Comparison of ENCODE assay signal across 8 cellular contexts in genomic region chr18:74496508-74497307, GRCh38. TPM values are rescaled to one million over a fixed set of nuclear protein-coding genes. Genes with fewer than 3 reads are reported as not detected.
A peak's percentile ranks its signal among the peaks of the same experiment; 100 is the strongest.
DNase-seq lines count a peak whose midpoint lies in the region; ATAC-seq, FAIRE-seq and TF ChIP-seq lines count a peak whose summit lies in the region.

No MANE protein-coding gene starts in this region.

- peak overlapping the region; percentile 88 for H2AFZ ChIP-seq in keratinocyte (ENCODE audit: control insufficient read depth, low read length)

- peak overlapping the region; percentile 90 for H3K9ac ChIP-seq in keratinocyte (ENCODE audit: control insufficient read depth, extremely low read depth, insufficient read depth, low read length)

- H3K4me3 ChIP-seq in breast epithelium (peak overlapping the region; percentile 78 to 92 (median 89)), keratinocyte (ENCODE audit: control insufficient read depth in 2 of 3, extremely low read depth in 1 of 3, insufficient read depth in 2 of 3, low read depth in 1 of 3, low read length in 3 of 3) (peak overlapping the region; percentile 82 to 89 (median 83))

- H3K79me2 ChIP-seq in keratinocyte (ENCODE audit: control insufficient read depth, insufficient read depth, low read length) = peaks cover 41% of the 10 kb centered on the region

- no peaks in the 10 kb centered on the region for H3K4me1 ChIP-seq in breast epithelium
- peaks cover 31% of the 10 kb centered on the region for H3K4me1 ChIP-seq in keratinocyte (ENCODE audit: control insufficient read depth, extremely low read depth, insufficient read depth, low read length)

- TF ChIP-seq CTCF in breast epithelium (IDR thresholded peaks at IDR 0.05) (peak in 1 of 3 donors; percentile 28), keratinocyte (optimal IDR thresholded peaks at IDR 0.05 in 1 of 3, IDR thresholded peaks at IDR 0.05 in 1 of 3, conservative IDR thresholded peaks at IDR 0.05 in 1 of 3; ENCODE audit: extremely low read depth in 1 of 3, insufficient read depth in 2 of 3, low read length in 3 of 3) (peak in 2 of 3 experiments; percentile 4 to 11)

- H4K20me1 ChIP-seq in keratinocyte (ENCODE audit: control insufficient read depth, extremely low read depth, insufficient read depth, low read length) = no peaks in the 10 kb centered on the region

- H3K27ac ChIP-seq in breast epithelium = peak overlapping the region; percentile 97 to 98
- H3K27ac ChIP-seq in keratinocyte (ENCODE audit: control insufficient read depth, insufficient read depth, low read length) = peak overlapping the region; percentile 84

- H3K4me2 ChIP-seq in keratinocyte (ENCODE audit: control insufficient read depth, extremely low read depth, insufficient read depth, low read depth, low read length) = peak overlapping the region; percentile 82

- H3K36me3 ChIP-seq in breast epithelium = no peaks in the 10 kb centered on the region
- peaks cover 0 to 2% of the 10 kb centered on the region in 2 experiments for H3K36me3 ChIP-seq in keratinocyte (ENCODE audit: control insufficient read depth in 2 of 2, extremely low read depth in 1 of 2, insufficient read depth in 2 of 2, low read length in 2 of 2)

- ATAC-seq in GM21360 (IDR thresholded peaks at IDR 0.05; ENCODE audit: unreplicated experiment) (peak; percentile 29), HG03571 (IDR thresholded peaks at IDR 0.05; ENCODE audit: unreplicated experiment) (peak; percentile 18)

- dilution Hi-C loops in keratinocyte (cut with MboI; ENCODE audit: extremely low pct_ligation_motif_present, low sequenced_read_pairs) = no loop called here

- DNase-seq in EH (ENCODE audit: low read depth) (peak; percentile 68), SKM-1 treated with dmso at 0.1 percent for 144 hours (lab: John Stamatoyannopoulos, UW; ENCODE audit: unreplicated experiment) (peak; percentile 9), breast epithelium (ENCODE audit: low spot score in 2 of 2) (peak; percentile 54 to 64), keratinocyte (ENCODE audit: low read depth, low spot score) (no peak), OCI-M2 (lab: John Stamatoyannopoulos, UW; ENCODE audit: unreplicated experiment) (no peak)
- DNase-seq in stimulated activated CD4-positive, alpha-beta T cell treated with anti-CD3 and anti-CD28 coated beads, Interleukin-1b, Interleukin-23, amount 100 ng/mL, for 4 hours (ENCODE audit: low read depth in 2 of 2) = peak; percentile 12 to 27

- intact Hi-C loops in breast epithelium (cut with DNase I; ENCODE audit: low total_unique reads) = no loop called here

- no peaks in the 10 kb centered on the region for H3K9me1 ChIP-seq in keratinocyte (ENCODE audit: control insufficient read depth, extremely low read depth, insufficient read depth, low read length)

- peak; percentile 41 for FAIRE-seq in keratinocyte (lab: Jason Lieb, UNC)

- H3K9me3 ChIP-seq in breast epithelium (no peaks in the 10 kb centered on the region), keratinocyte (ENCODE audit: control insufficient read depth, low read depth, low read length) (no peaks in the 10 kb centered on the region)

- no peak for TF ChIP-seq POLR2A in breast epithelium (IDR thresholded peaks at IDR 0.05)

- no peaks in the 10 kb centered on the region for H3K27me3 ChIP-seq in breast epithelium
- no peaks in the 10 kb centered on the region for H3K27me3 ChIP-seq in keratinocyte (ENCODE audit: control insufficient read depth, extremely low read depth, insufficient read depth, low read length)

RNA-seq across cellular contexts. Expression of gene CNDP2, which starts 0.5 kb away (rescaled TPM):
- total RNA-seq in breast epithelium = 100 to 1,000 TPM in 1 of 3 donors, 10 to 100 TPM in 2; 81.0 to 104 (median 95.7) TPM
- 126 to 156 TPM (median 134 TPM) in 3 replicates for polyA plus RNA-seq in keratinocyte
- polyA plus RNA-seq in keratinocyte (2011; ENCODE audit: low read depth) = 110 TPM
- polyA plus RNA-seq in keratinocyte (2011; cell fraction: cytosol; rRNA removed) = 121 and 149 TPM in 2 replicates
- 213 and 222 TPM in 2 replicates for polyA plus RNA-seq in keratinocyte (2011; cell fraction: nucleus; rRNA removed)
- 122 and 150 TPM in 2 replicates for polyA plus RNA-seq in keratinocyte (2012; ENCODE audit: low replicate concordance)
- 103 to 182 TPM (median 124 TPM) in 3 replicates for polyA minus RNA-seq in keratinocyte
- polyA minus RNA-seq in keratinocyte (2011; cell fraction: cytosol; rRNA and poly(A)+ RNA removed) = 152 TPM
- 78.6 and 121 TPM in 2 replicates for polyA minus RNA-seq in keratinocyte (2011; cell fraction: nucleus; rRNA and poly(A)+ RNA removed)

RNA-seq across cellular contexts. Expression of gene CNDP1, which starts 37.6 kb away (rescaled TPM):
- under 1 TPM in 1 of 3 donors, not detected in 2; 0.33 TPM for total RNA-seq in breast epithelium
- not detected in 3 replicates for polyA plus RNA-seq in keratinocyte
- not detected for polyA plus RNA-seq in keratinocyte (2011; ENCODE audit: low read depth)
- polyA plus RNA-seq in keratinocyte (2011; cell fraction: cytosol; rRNA removed) = not detected in 2 replicates
- polyA plus RNA-seq in keratinocyte (2011; cell fraction: nucleus; rRNA removed) = not detected in 2 replicates
- polyA plus RNA-seq in keratinocyte (2012; ENCODE audit: low replicate concordance) = 0.27 TPM in 1 of 2 replicates, not detected in the other
- polyA minus RNA-seq in keratinocyte = not detected in 3 replicates
- not detected for polyA minus RNA-seq in keratinocyte (2011; cell fraction: cytosol; rRNA and poly(A)+ RNA removed)
- polyA minus RNA-seq in keratinocyte (2011; cell fraction: nucleus; rRNA and poly(A)+ RNA removed) = not detected in 2 replicates

RNA-seq across cellular contexts. Expression of gene DIPK1C, which starts 39.6 kb away (rescaled TPM):
- total RNA-seq in breast epithelium = under 1 TPM in 1 of 3 donors, not detected in 2; 0.16 TPM
- not detected in 3 replicates for polyA plus RNA-seq in keratinocyte
- not detected for polyA plus RNA-seq in keratinocyte (2011; ENCODE audit: low read depth)
- polyA plus RNA-seq in keratinocyte (2011; cell fraction: cytosol; rRNA removed) = not detected in 2 replicates
- polyA plus RNA-seq in keratinocyte (2011; cell fraction: nucleus; rRNA removed) = not detected in 2 replicates
- polyA plus RNA-seq in keratinocyte (2012; ENCODE audit: low replicate concordance) = not detected in 2 replicates
- not detected in 3 replicates for polyA minus RNA-seq in keratinocyte
- not detected for polyA minus RNA-seq in keratinocyte (2011; cell fraction: cytosol; rRNA and poly(A)+ RNA removed)
- not detected in 2 replicates for polyA minus RNA-seq in keratinocyte (2011; cell fraction: nucleus; rRNA and poly(A)+ RNA removed)

Comparison
In these comparisons a context has a peak if more than half of its experiments do, and no peak if none do; other contexts are left out.
1. DNase-seq: peak in EH (single experiment), SKM-1 treated with dmso at 0.1 percent for 144 hours (single experiment), breast epithelium (2 of 2) and stimulated activated CD4-positive, alpha-beta T cell treated with anti-CD3 and anti-CD28 coated beads, Interleukin-1b, Interleukin-23, amount 100 ng/mL, for 4 hours (2 of 2); none in keratinocyte (single experiment) and OCI-M2 (single experiment).